Comparison of ENCODE assay signal across 2 cellular contexts in the genomic region with DNA sequence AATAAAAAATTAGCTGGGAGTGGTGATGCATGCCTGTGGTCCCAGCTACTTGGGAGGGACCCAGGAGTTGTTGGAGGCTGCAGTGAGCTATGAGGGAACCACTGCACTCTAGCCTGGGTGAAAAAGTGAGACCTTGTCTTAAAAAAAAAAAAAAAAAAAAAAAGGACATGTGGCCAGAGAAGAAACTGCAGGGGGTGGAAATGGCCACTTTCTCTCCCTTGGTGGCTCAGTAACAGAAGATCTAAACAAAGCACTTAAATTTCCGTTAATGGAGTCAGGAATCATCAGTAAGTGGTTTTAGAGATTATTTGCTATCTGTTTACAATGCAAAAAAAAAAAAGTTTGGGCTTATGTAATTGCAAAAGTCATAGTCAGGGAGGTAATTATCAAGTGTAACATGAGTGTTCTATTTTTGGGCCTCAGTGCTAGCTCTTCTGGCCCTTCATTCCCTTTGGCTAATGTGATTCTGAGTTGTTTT.
TF ChIP-seq lines count a peak whose summit lies in the region.

No MANE protein-coding gene starts in this region.

TF ChIP-seq in SK-N-SH, 30 proteins besides CTCF, POLR2A, EP300 and RAD21 (continued from another document):
- TF ChIP-seq, protein P1, sequence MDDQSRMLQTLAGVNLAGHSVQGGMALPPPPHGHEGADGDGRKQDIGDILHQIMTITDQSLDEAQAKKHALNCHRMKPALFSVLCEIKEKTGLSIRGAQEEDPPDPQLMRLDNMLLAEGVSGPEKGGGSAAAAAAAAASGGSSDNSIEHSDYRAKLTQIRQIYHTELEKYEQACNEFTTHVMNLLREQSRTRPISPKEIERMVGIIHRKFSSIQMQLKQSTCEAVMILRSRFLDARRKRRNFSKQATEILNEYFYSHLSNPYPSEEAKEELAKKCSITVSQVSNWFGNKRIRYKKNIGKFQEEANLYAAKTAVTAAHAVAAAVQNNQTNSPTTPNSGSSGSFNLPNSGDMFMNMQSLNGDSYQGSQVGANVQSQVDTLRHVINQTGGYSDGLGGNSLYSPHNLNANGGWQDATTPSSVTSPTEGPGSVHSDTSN (IDR thresholded peaks at IDR 0.05) = no peak
- TF ChIP-seq NFIC (IDR thresholded peaks at IDR 0.05; ENCODE audit: borderline replicate concordance) (no peak), RFX5 (IDR thresholded peaks at IDR 0.05; ENCODE audit: low read length) (no peak), YY1 (IDR thresholded peaks at IDR 0.05; ENCODE audit: low read depth) (no peak), POLR2AphosphoS5 (IDR thresholded peaks at IDR 0.05; ENCODE audit: low read depth, low read length) (no peak), FOXM1 (IDR thresholded peaks at IDR 0.05; ENCODE audit: low read depth) (no peak), RXRA (IDR thresholded peaks at IDR 0.05; ENCODE audit: borderline replicate concordance, low read depth) (no peak)
- TF ChIP-seq, protein P2, sequence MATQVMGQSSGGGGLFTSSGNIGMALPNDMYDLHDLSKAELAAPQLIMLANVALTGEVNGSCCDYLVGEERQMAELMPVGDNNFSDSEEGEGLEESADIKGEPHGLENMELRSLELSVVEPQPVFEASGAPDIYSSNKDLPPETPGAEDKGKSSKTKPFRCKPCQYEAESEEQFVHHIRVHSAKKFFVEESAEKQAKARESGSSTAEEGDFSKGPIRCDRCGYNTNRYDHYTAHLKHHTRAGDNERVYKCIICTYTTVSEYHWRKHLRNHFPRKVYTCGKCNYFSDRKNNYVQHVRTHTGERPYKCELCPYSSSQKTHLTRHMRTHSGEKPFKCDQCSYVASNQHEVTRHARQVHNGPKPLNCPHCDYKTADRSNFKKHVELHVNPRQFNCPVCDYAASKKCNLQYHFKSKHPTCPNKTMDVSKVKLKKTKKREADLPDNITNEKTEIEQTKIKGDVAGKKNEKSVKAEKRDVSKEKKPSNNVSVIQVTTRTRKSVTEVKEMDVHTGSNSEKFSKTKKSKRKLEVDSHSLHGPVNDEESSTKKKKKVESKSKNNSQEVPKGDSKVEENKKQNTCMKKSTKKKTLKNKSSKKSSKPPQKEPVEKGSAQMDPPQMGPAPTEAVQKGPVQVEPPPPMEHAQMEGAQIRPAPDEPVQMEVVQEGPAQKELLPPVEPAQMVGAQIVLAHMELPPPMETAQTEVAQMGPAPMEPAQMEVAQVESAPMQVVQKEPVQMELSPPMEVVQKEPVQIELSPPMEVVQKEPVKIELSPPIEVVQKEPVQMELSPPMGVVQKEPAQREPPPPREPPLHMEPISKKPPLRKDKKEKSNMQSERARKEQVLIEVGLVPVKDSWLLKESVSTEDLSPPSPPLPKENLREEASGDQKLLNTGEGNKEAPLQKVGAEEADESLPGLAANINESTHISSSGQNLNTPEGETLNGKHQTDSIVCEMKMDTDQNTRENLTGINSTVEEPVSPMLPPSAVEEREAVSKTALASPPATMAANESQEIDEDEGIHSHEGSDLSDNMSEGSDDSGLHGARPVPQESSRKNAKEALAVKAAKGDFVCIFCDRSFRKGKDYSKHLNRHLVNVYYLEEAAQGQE (IDR thresholded peaks at IDR 0.05; ENCODE audit: low read depth, low read length) = no peak
- TF ChIP-seq, protein P3, sequence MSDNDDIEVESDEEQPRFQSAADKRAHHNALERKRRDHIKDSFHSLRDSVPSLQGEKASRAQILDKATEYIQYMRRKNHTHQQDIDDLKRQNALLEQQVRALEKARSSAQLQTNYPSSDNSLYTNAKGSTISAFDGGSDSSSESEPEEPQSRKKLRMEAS (IDR thresholded peaks at IDR 0.05; ENCODE audit: low read depth) = no peak

TF ChIP-seq in SK-N-SH treated with all-trans-retinoic acid at 6 μM for 48 hours, 23 proteins besides CTCF, POLR2A, EP300 and RAD21 (continued from another document):
- TF ChIP-seq, protein P4, sequence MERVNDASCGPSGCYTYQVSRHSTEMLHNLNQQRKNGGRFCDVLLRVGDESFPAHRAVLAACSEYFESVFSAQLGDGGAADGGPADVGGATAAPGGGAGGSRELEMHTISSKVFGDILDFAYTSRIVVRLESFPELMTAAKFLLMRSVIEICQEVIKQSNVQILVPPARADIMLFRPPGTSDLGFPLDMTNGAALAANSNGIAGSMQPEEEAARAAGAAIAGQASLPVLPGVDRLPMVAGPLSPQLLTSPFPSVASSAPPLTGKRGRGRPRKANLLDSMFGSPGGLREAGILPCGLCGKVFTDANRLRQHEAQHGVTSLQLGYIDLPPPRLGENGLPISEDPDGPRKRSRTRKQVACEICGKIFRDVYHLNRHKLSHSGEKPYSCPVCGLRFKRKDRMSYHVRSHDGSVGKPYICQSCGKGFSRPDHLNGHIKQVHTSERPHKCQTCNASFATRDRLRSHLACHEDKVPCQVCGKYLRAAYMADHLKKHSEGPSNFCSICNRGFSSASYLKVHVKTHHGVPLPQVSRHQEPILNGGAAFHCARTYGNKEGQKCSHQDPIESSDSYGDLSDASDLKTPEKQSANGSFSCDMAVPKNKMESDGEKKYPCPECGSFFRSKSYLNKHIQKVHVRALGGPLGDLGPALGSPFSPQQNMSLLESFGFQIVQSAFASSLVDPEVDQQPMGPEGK (CRISPR knock-in tag; IDR thresholded peaks at IDR 0.05; ENCODE audit: borderline replicate concordance) = no peak
- TF ChIP-seq, protein P5, sequence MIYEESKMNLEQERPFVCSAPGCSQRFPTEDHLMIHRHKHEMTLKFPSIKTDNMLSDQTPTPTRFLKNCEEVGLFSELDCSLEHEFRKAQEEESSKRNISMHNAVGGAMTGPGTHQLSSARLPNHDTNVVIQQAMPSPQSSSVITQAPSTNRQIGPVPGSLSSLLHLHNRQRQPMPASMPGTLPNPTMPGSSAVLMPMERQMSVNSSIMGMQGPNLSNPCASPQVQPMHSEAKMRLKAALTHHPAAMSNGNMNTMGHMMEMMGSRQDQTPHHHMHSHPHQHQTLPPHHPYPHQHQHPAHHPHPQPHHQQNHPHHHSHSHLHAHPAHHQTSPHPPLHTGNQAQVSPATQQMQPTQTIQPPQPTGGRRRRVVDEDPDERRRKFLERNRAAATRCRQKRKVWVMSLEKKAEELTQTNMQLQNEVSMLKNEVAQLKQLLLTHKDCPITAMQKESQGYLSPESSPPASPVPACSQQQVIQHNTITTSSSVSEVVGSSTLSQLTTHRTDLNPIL (CRISPR knock-in tag; IDR thresholded peaks at IDR 0.05; ENCODE audit: low read depth) = no peak
- TF ChIP-seq ESRRG (CRISPR knock-in tag; IDR thresholded peaks at IDR 0.05) (no peak), CSDC2 (CRISPR knock-in tag; IDR thresholded peaks at IDR 0.05) (no peak), PPARA (CRISPR knock-in tag; IDR thresholded peaks at IDR 0.05; ENCODE audit: borderline replicate concordance) (no peak), SNAI2 (CRISPR knock-in tag; IDR thresholded peaks at IDR 0.05) (no peak), ZFP3 (CRISPR knock-in tag; IDR thresholded peaks at IDR 0.05) (no peak), ARNTL (CRISPR knock-in tag; IDR thresholded peaks at IDR 0.05; ENCODE audit: borderline replicate concordance, low read depth) (no peak)
- TF ChIP-seq, protein P6, sequence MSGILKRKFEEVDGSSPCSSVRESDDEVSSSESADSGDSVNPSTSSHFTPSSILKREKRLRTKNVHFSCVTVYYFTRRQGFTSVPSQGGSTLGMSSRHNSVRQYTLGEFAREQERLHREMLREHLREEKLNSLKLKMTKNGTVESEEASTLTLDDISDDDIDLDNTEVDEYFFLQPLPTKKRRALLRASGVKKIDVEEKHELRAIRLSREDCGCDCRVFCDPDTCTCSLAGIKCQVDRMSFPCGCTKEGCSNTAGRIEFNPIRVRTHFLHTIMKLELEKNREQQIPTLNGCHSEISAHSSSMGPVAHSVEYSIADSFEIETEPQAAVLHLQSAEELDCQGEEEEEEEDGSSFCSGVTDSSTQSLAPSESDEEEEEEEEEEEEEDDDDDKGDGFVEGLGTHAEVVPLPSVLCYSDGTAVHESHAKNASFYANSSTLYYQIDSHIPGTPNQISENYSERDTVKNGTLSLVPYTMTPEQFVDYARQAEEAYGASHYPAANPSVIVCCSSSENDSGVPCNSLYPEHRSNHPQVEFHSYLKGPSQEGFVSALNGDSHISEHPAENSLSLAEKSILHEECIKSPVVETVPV (CRISPR knock-in tag; IDR thresholded peaks at IDR 0.05) = no peak
- TF ChIP-seq, protein P7, sequence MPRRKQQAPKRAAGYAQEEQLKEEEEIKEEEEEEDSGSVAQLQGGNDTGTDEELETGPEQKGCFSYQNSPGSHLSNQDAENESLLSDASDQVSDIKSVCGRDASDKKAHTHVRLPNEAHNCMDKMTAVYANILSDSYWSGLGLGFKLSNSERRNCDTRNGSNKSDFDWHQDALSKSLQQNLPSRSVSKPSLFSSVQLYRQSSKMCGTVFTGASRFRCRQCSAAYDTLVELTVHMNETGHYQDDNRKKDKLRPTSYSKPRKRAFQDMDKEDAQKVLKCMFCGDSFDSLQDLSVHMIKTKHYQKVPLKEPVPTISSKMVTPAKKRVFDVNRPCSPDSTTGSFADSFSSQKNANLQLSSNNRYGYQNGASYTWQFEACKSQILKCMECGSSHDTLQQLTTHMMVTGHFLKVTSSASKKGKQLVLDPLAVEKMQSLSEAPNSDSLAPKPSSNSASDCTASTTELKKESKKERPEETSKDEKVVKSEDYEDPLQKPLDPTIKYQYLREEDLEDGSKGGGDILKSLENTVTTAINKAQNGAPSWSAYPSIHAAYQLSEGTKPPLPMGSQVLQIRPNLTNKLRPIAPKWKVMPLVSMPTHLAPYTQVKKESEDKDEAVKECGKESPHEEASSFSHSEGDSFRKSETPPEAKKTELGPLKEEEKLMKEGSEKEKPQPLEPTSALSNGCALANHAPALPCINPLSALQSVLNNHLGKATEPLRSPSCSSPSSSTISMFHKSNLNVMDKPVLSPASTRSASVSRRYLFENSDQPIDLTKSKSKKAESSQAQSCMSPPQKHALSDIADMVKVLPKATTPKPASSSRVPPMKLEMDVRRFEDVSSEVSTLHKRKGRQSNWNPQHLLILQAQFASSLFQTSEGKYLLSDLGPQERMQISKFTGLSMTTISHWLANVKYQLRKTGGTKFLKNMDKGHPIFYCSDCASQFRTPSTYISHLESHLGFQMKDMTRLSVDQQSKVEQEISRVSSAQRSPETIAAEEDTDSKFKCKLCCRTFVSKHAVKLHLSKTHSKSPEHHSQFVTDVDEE (CRISPR knock-in tag; IDR thresholded peaks at IDR 0.05) = no peak
TF ChIP-seq in SK-N-SH treated with all-trans-retinoic acid at 6 μM for 48 hours: peak in this region for 0.
